In genomic region chr13:104106705-104107393, GRCh38 we compare ENCODE assay signal across 16 cellular contexts.
A peak's percentile ranks its signal among the peaks of the same experiment; 100 is the strongest.
DNase-seq lines count a peak whose midpoint lies in the region; ATAC-seq and TF ChIP-seq lines count a peak whose summit lies in the region.
"Had no signal": no experiment of that assay in that cellular context is flagged by ENCODE, and none has a peak within 500 bp of the region (broad histone marks: within the 10 kb centered on the region; RNA-seq: fewer than 3 reads in every experiment).

No MANE protein-coding gene starts in this region.

- no peaks in the 10 kb centered on the region for H3K4me1 Mint-ChIP-seq in WTC11
- H3K4me1 Mint-ChIP-seq: activated naive CD8-positive, alpha-beta T cell treated with anti-CD3 and anti-CD28 coated beads for 36 hours; CD8-positive, alpha-beta memory T cell; immature natural killer cell had no signal

- H3K36me3 ChIP-seq in tibial nerve, result no peaks in the 10 kb centered on the region
- H3K36me3 ChIP-seq: colonic mucosa had no signal

- no peak overlapping the region for H3K27ac Mint-ChIP-seq in WTC11
- H3K27ac Mint-ChIP-seq: activated naive CD8-positive, alpha-beta T cell treated with anti-CD3 and anti-CD28 coated beads for 36 hours; CD8-positive, alpha-beta memory T cell; immature natural killer cell had no signal

- peak; percentile 1 for DNase-seq in NCI-H146 (lab: John Stamatoyannopoulos, UW)
- DNase-seq in NCI-H146 treated with DMSO at 0.1 percent for 48 hours (lab: John Stamatoyannopoulos, UW; ENCODE audit: unreplicated experiment), result no peak
- peak; percentile 41 for DNase-seq in WTC11 (ENCODE audit: low spot score)
- DNase-seq in foreskin keratinocyte, result peak; percentile 7 to 68
- DNase-seq in retinal pigment epithelial cell (ENCODE audit: low read depth), result peak; percentile 43
- DNase-seq in DMS79 treated with DMSO at 0.1 percent for 48 hours (lab: John Stamatoyannopoulos, UW), result no peak
- DNase-seq in tibial nerve (ENCODE audit: low spot score in 2 of 2), result no peak
- DNase-seq: activated naive CD8-positive, alpha-beta T cell treated with anti-CD3 and anti-CD28 coated beads for 36 hours; CD8-positive, alpha-beta memory T cell; colonic mucosa; immature natural killer cell; NCI-H1048; NCI-H446; T-helper 1 cell had no signal

- peaks cover 23% of the 10 kb centered on the region for H3K36me3 Mint-ChIP-seq in WTC11
- H3K36me3 Mint-ChIP-seq: activated naive CD8-positive, alpha-beta T cell treated with anti-CD3 and anti-CD28 coated beads for 36 hours; CD8-positive, alpha-beta memory T cell had no signal

- WGBS in tibial nerve, 2 donors, result 31 to 36% methylated on average over 9 of the region's 9 CpGs

- no peaks in the 10 kb centered on the region for H3K27me3 ChIP-seq in foreskin keratinocyte
- no peaks in the 10 kb centered on the region for H3K27me3 ChIP-seq in tibial nerve
- H3K27me3 ChIP-seq: colonic mucosa had no signal

- H3K9me3 ChIP-seq in tibial nerve, result no peaks in the 10 kb centered on the region
- H3K9me3 ChIP-seq: A549, colonic mucosa had no signal

- TF ChIP-seq CTCF in WTC11 (IDR thresholded peaks at IDR 0.05), result no peak
- no peak for TF ChIP-seq CTCF in foreskin keratinocyte (conservative IDR thresholded peaks at IDR 0.05)
- TF ChIP-seq CTCF in retinal pigment epithelial cell (conservative IDR thresholded peaks at IDR 0.05; ENCODE audit: low read depth, low read length), result peak; percentile 26
- no peak for TF ChIP-seq CTCF in tibial nerve (IDR thresholded peaks at IDR 0.05)

- TF ChIP-seq EP300 in tibial nerve (IDR thresholded peaks at IDR 0.05), result no peak

- H3K27ac ChIP-seq in foreskin keratinocyte, result no peak overlapping the region
- no peak overlapping the region for H3K27ac ChIP-seq in tibial nerve
- H3K27ac ChIP-seq: A549, colonic mucosa had no signal

- H3K27me3 Mint-ChIP-seq in WTC11 (ENCODE audit: low read depth), result no peaks in the 10 kb centered on the region
- H3K27me3 Mint-ChIP-seq: activated naive CD8-positive, alpha-beta T cell treated with anti-CD3 and anti-CD28 coated beads for 36 hours; CD8-positive, alpha-beta memory T cell had no signal

- H3K9me3 Mint-ChIP-seq in WTC11, result peaks cover 29% of the 10 kb centered on the region
- H3K9me3 Mint-ChIP-seq: activated naive CD8-positive, alpha-beta T cell treated with anti-CD3 and anti-CD28 coated beads for 36 hours had no signal

- no peak for TF ChIP-seq POLR2A in tibial nerve (IDR thresholded peaks at IDR 0.05)

- no peak overlapping the region for H3K4me3 ChIP-seq in retinal pigment epithelial cell (ENCODE audit: low read length)
- no peak overlapping the region for H3K4me3 ChIP-seq in tibial nerve
- H3K4me3 ChIP-seq: A549, colonic mucosa had no signal

- POLR2A ChIA-PET in WTC11 (lab: Charles Lee), result no interaction called here

- H3K4me3 Mint-ChIP-seq in WTC11, result no peak overlapping the region
- H3K4me3 Mint-ChIP-seq: activated naive CD8-positive, alpha-beta T cell treated with anti-CD3 and anti-CD28 coated beads for 36 hours; CD8-positive, alpha-beta memory T cell; immature natural killer cell had no signal

- H3K4me1 ChIP-seq in foreskin keratinocyte (no peaks in the 10 kb centered on the region), tibial nerve (peaks cover 0 to 17% (median 0%) of the 10 kb centered on the region in 4 donors)
- H3K4me1 ChIP-seq: A549, colonic mucosa had no signal

- CTCF ChIA-PET in WTC11 (lab: Charles Lee), result no interaction called here

- ATAC-seq in WTC11, result peak; percentile 72
- no peak for ATAC-seq in foreskin keratinocyte
- no peak for ATAC-seq in HG03095 (IDR thresholded peaks at IDR 0.05; ENCODE audit: unreplicated experiment)
- ATAC-seq: A549 had no signal

TF ChIP-seq in WTC11, 78 proteins besides CTCF, POLR2A, EP300 and RAD21:
- TF ChIP-seq ZNF121 (CRISPR knock-in tag; IDR thresholded peaks at IDR 0.05) (no peak), FOXK1 (CRISPR knock-in tag; IDR thresholded peaks at IDR 0.05) (no peak), IRF1 (CRISPR knock-in tag; IDR thresholded peaks at IDR 0.05) (no peak), ZNF671 (CRISPR knock-in tag; IDR thresholded peaks at IDR 0.05) (no peak), SP1 (CRISPR knock-in tag; conservative IDR thresholded peaks at IDR 0.05) (no peak)
TF ChIP-seq in WTC11: peak in this region for 0.

Comparison
In these comparisons a context has a peak if more than half of its experiments do, and no peak if none do; other contexts are left out.
1. DNase-seq: peak in NCI-H146 (single experiment), WTC11 (single experiment), foreskin keratinocyte (2 of 2) and retinal pigment epithelial cell (single experiment); none in NCI-H146 treated with DMSO at 0.1 percent for 48 hours (single experiment), DMS79 treated with DMSO at 0.1 percent for 48 hours (single experiment) and tibial nerve (0 of 2).